Comparison of ENCODE assay signal across 13 cellular contexts in the genomic region with DNA sequence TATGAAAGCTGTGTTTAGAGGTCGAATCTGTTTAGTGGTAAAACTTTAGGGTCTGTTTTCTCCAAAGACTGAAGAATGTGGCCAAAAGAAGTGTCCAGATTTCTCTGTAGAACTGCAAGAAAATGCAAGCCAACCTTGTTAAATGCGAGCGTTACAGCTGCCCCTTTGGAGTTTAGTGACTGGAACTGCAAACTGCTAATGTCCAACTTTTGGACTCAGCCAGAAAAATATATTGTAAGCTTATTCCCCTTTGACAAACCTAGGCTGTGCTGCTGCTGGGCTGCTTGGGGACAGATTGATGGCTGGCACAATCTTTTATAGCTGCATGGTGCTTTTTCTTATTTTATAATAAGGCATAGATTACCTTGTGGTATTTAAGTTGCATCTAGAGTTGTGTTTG. TPM values are rescaled to one million over a fixed set of nuclear protein-coding genes. Genes with fewer than 3 reads are reported as not detected.
A peak's percentile ranks its signal among the peaks of the same experiment; 100 is the strongest.
DNase-seq lines count a peak whose midpoint lies in the region; ATAC-seq and TF ChIP-seq lines count a peak whose summit lies in the region.
"Had no signal": no experiment of that assay in that cellular context is flagged by ENCODE, and none has a peak within 500 bp of the region (broad histone marks: within the 10 kb centered on the region; RNA-seq: fewer than 3 reads in every experiment).

No MANE protein-coding gene starts in this region.

- H3K9me3 ChIP-seq in AG04450 (ENCODE audit: control insufficient read depth, insufficient read depth, low read length) (no peaks in the 10 kb centered on the region), PC-3 (ENCODE audit: low read length) (no peaks in the 10 kb centered on the region), esophagus squamous epithelium (no peaks in the 10 kb centered on the region), osteoblast (ENCODE audit: low read depth, low read length) (no peaks in the 10 kb centered on the region)

- no peak overlapping the region for H3K27ac ChIP-seq in AG04450 (ENCODE audit: low read depth, low read length)
- no peak overlapping the region for H3K27ac ChIP-seq in PC-3 (ENCODE audit: low read length)
- H3K27ac ChIP-seq in esophagus squamous epithelium = peak overlapping the region in 3 of 4 donors; percentile 56 to 99 (median 90)
- peak overlapping the region; percentile 90 for H3K27ac ChIP-seq in osteoblast (ENCODE audit: low read depth, low read length)

- H3K4me2 ChIP-seq in PC-3 (ENCODE audit: low read length) (peak overlapping the region; percentile 96), osteoblast (ENCODE audit: insufficient read depth, low read length) (peak overlapping the region; percentile 99)

- TF ChIP-seq CTCF in AG04450 (IDR thresholded peaks at IDR 0.05; ENCODE audit: low read depth, low read length) = no peak
- no peak for TF ChIP-seq CTCF in PC-3 (conservative IDR thresholded peaks at IDR 0.05; ENCODE audit: low read depth, low read length)
- TF ChIP-seq CTCF in esophagus squamous epithelium (IDR thresholded peaks at IDR 0.05) = no peak
- TF ChIP-seq CTCF in osteoblast (IDR thresholded peaks at IDR 0.05; ENCODE audit: extremely low read depth, low read depth, low read length) = no peak

- 46 to 81% methylated on average over 3 of the region's 3 CpGs for WGBS in esophagus squamous epithelium, 2 donors

- H3K79me2 ChIP-seq in PC-3 (ENCODE audit: low read length) (peaks cover 80% of the 10 kb centered on the region), osteoblast (ENCODE audit: insufficient read depth, low read length) (peaks cover 84% of the 10 kb centered on the region)

- peaks cover 42% of the 10 kb centered on the region for H3K4me1 ChIP-seq in PC-3 (ENCODE audit: insufficient read depth, low read length)
- peaks cover 10 to 69% (median 18%) of the 10 kb centered on the region in 3 donors for H3K4me1 ChIP-seq in esophagus squamous epithelium
- peaks cover 42% of the 10 kb centered on the region for H3K4me1 ChIP-seq in osteoblast (ENCODE audit: insufficient read depth, low read length)

- no peak for ATAC-seq in PC-3
- ATAC-seq: activated naive CD8-positive, alpha-beta T cell treated with anti-CD3 and anti-CD28 coated beads, Interleukin-2, amount 50 U/mL, for 24 hours; sciatic nerve had no signal

- no peaks in the 10 kb centered on the region for H3F3A ChIP-seq in PC-3 (ENCODE audit: low read length, unreplicated experiment)

- no peak for TF ChIP-seq POLR2A in esophagus squamous epithelium (IDR thresholded peaks at IDR 0.05)

- peak overlapping the region; percentile 68 for H3K4me3 ChIP-seq in AG04450 (ENCODE audit: low read depth, low read length)
- H3K4me3 ChIP-seq in PC-3 (ENCODE audit: low read length) = peak overlapping the region; percentile 97
- peak overlapping the region in 3 of 4 donors; percentile 70 to 95 (median 87) for H3K4me3 ChIP-seq in esophagus squamous epithelium
- H3K4me3 ChIP-seq in osteoblast (ENCODE audit: insufficient read depth, low read length) = peak overlapping the region; percentile 85

- H3K27me3 ChIP-seq in AG04450 (ENCODE audit: control insufficient read depth, insufficient read depth, low read length) = no peaks in the 10 kb centered on the region
- H3K27me3 ChIP-seq in PC-3 (ENCODE audit: low read length) = no peaks in the 10 kb centered on the region
- H3K27me3 ChIP-seq in esophagus squamous epithelium = peaks cover 0 to 9% (median 0%) of the 10 kb centered on the region in 4 donors
- H3K27me3 ChIP-seq in osteoblast (ENCODE audit: insufficient read depth, low read length) = no peaks in the 10 kb centered on the region

- H2AFZ ChIP-seq in PC-3 (ENCODE audit: low read length) = no peak overlapping the region
- no peak overlapping the region for H2AFZ ChIP-seq in osteoblast (ENCODE audit: low read length)

- H3K9me2 ChIP-seq in PC-3 (replicated peaks; ENCODE audit: low read length) = no peaks in the 10 kb centered on the region

- peaks cover 40% of the 10 kb centered on the region for H4K20me1 ChIP-seq in PC-3 (ENCODE audit: low read length)
- H4K20me1 ChIP-seq in osteoblast (ENCODE audit: insufficient read depth, low read length) = peaks cover 33% of the 10 kb centered on the region

- peak overlapping the region; percentile 90 for H3K9ac ChIP-seq in PC-3 (ENCODE audit: low read length)

- DNase-seq in AG04450 (ENCODE audit: low read depth, low spot score) (no peak), PC-3 (no peak), esophagus squamous epithelium (lab: John Stamatoyannopoulos, UW) (no peak), osteoblast (ENCODE audit: insufficient read length, low spot score, missing footprints) (no peak), iPS-NIHi7 (ENCODE audit: extremely low spot score) (no peak), SW 1271 (lab: John Stamatoyannopoulos, UW) (no peak), NCI-H748 (lab: John Stamatoyannopoulos, UW; ENCODE audit: unreplicated experiment) (no peak)
- no peak for DNase-seq in activated T-cell treated with anti-CD3 and anti-CD28 coated beads, Interleukin-2, amount 50 U/mL, for 1 hour
- DNase-seq: activated naive CD8-positive, alpha-beta T cell treated with anti-CD3 and anti-CD28 coated beads, Interleukin-2, amount 50 U/mL, for 24 hours; C1 segment of cervical spinal cord; islet precursor cell; NCI-H1105 had no signal

- POLR2A ChIA-PET in AG04450 (lab: Yijun Ruan, JAX) (interaction anchor here (0.8 kb wide), 1 partner anchor 13 kb away, joined by 4 read pairs; no protein-coding TSS in a partner anchor), PC-3 (lab: Charles Lee; ENCODE audit: unreplicated experiment) (interaction anchor here (0.6 kb wide), 1 partner anchor 45 kb away, joined by 5 read pairs; no protein-coding TSS in a partner anchor)

- intact Hi-C loops in PC-3 (cut with micrococcal nuclease) = loop anchor here (5.0 kb wide), 1 partner anchor 391 kb away; no protein-coding TSS in a partner anchor
- intact Hi-C loops in esophagus squamous epithelium (cut with DNase I) = loop anchor here (10.0 kb wide), 1 partner anchor 207 kb away; no protein-coding TSS in a partner anchor

- H3K36me3 ChIP-seq in PC-3 (ENCODE audit: low read depth, low read length) (peaks cover 10% of the 10 kb centered on the region; the same call in 1 of the 2 replicates), esophagus squamous epithelium (no peaks in the 10 kb centered on the region), osteoblast (ENCODE audit: insufficient read depth, low read length) (peaks cover 16% of the 10 kb centered on the region)

- CTCF ChIA-PET in AG04450 (lab: Charles Lee) = interaction anchor here (1.1 to 5.9 kb wide), 6 partner anchors 14 to 389 kb away, joined by 4 to 42 read pairs (median 6); no protein-coding TSS in a partner anchor
- CTCF ChIA-PET in PC-3 (lab: Charles Lee) = interaction anchor here (0.6 kb wide), 1 partner anchor 110 kb away, joined by 4 read pairs; no protein-coding TSS in a partner anchor

- no TSS peak for BruUV-seq in PC-3 (replicated peaks; lab: Mats Ljungman, UMichigan)

RNA-seq across cellular contexts. Expression of a gene that starts 3.9 kb away (rescaled TPM):
- polyA plus RNA-seq in AG04450 (2011; rRNA removed) = 100 and 113 TPM in 2 replicates
- polyA minus RNA-seq in AG04450 (2011; rRNA and poly(A)+ RNA removed) = 167 and 198 TPM in 2 replicates
- 70.2 and 148 TPM in 2 replicates for total RNA-seq in PC-3 (2014; rRNA removed)
- 10 to 100 TPM; 33.3 to 75.2 (median 49.8) TPM for total RNA-seq in esophagus squamous epithelium
- total RNA-seq in osteoblast = 166 and 176 TPM in 2 replicates

Comparison
In these comparisons a context has a peak if more than half of its experiments do, and no peak if none do; other contexts are left out.
1. H3K27ac ChIP-seq: peak in esophagus squamous epithelium (3 of 4) and osteoblast (single experiment); none in AG04450 (single experiment) and PC-3 (single experiment).
2. Peak in every context shown above with its lines, with median percentiles within 50 percentile points of each other: H3K4me3 ChIP-seq.